In genomic region chr1:84847253-84848247, GRCh38 we compare ENCODE assay signal across 8 cellular contexts. TPM values are rescaled to one million over a fixed set of nuclear protein-coding genes. Genes with fewer than 3 reads are reported as not detected.
DNase-seq lines count a peak whose midpoint lies in the region; ATAC-seq, FAIRE-seq and TF ChIP-seq lines count a peak whose summit lies in the region.

No MANE protein-coding gene starts in this region.

- H3K36me3 ChIP-seq in trophoblast cell (ENCODE audit: control insufficient read depth in 1 of 2, insufficient read depth in 2 of 2, low read length in 2 of 2) = no peaks in the 10 kb centered on the region

- H2BK5ac ChIP-seq in trophoblast cell (ENCODE audit: low read depth, low read length, poor library complexity) = no peak overlapping the region

- H2BK120ac ChIP-seq in trophoblast cell (ENCODE audit: insufficient read depth, low read length, poor library complexity) = no peak overlapping the region

- H3K18ac ChIP-seq in trophoblast cell (ENCODE audit: low read length) = no peak overlapping the region

- no peak overlapping the region for H4K91ac ChIP-seq in trophoblast cell (ENCODE audit: low read depth, low read length)

- H3K27me3 Mint-ChIP-seq in T-cell = peaks cover 0 to 4% of the 10 kb centered on the region in 2 donors

- H3K79me1 ChIP-seq in trophoblast cell (ENCODE audit: low read length) = no peaks in the 10 kb centered on the region

- no peak overlapping the region for H3K4me3 ChIP-seq in fibroblast of the aortic adventitia (ENCODE audit: low read depth, low read length)
- no peak overlapping the region for H3K4me3 ChIP-seq in trophoblast cell (ENCODE audit: low read depth, low read length)

- POLR2A ChIA-PET in T-cell (lab: Charles Lee) = no interaction called here

- no peak overlapping the region for H3K27ac Mint-ChIP-seq in T-cell

- H4K12ac ChIP-seq in trophoblast cell (ENCODE audit: low read depth, low read length) = no peak overlapping the region

- no peak overlapping the region for H4K8ac ChIP-seq in trophoblast cell (ENCODE audit: low read depth, low read length)

- no peaks in the 10 kb centered on the region for H3K9me3 Mint-ChIP-seq in T-cell

- peak; percentile 3 to 17 for DNase-seq in stimulated activated CD4-positive, alpha-beta T cell treated with anti-CD3 and anti-CD28 coated beads, Interleukin-4, amount 100 ng/mL, for 48 hours (ENCODE audit: low read depth in 2 of 2)
- DNase-seq in stimulated activated CD4-positive, alpha-beta T cell treated with anti-CD3 and anti-CD28 coated beads, Interleukin-12 subunit alpha, Interleukin-12 subunit beta, amount 100 ng/mL, for 4 hours = no peak
- DNase-seq in NCI-H1092 treated with DMSO at 0.1 percent for 48 hours (lab: John Stamatoyannopoulos, UW) (peak; percentile 98), T-cell (peak in 8 of 34 experiments; percentile 2 to 21 (median 6)), fibroblast of the aortic adventitia (ENCODE audit: low read depth) (peak; percentile 99), trophoblast cell (peak; percentile 32 to 70), GM12892 (ENCODE audit: insufficient read length) (no peak), ecto neural progenitor cell (ENCODE audit: low spot score) (no peak)

- peak overlapping the region in 1 of 3 donors; percentile 15 for H3K4me3 Mint-ChIP-seq in T-cell

- H3K9ac ChIP-seq in trophoblast cell (ENCODE audit: low read length) = no peak overlapping the region

- no peaks in the 10 kb centered on the region for H3K36me3 Mint-ChIP-seq in T-cell

- H3K4me1 Mint-ChIP-seq in T-cell = peaks cover 22 to 31% (median 23%) of the 10 kb centered on the region in 3 donors

- H3K9me3 ChIP-seq in trophoblast cell (ENCODE audit: insufficient read depth, low read depth, low read length) = no peaks in the 10 kb centered on the region

- H3K79me2 ChIP-seq in trophoblast cell (ENCODE audit: control insufficient read depth, insufficient read depth, low read length, poor library complexity) = no peaks in the 10 kb centered on the region

- no peak overlapping the region for H2AK5ac ChIP-seq in trophoblast cell (ENCODE audit: low read length)

- CTCF ChIA-PET in T-cell (lab: Charles Lee) = no interaction called here

- WGBS in trophoblast cell (ENCODE audit: extremely low coverage, insufficient coverage, insufficient read length) = no CpG with 5 or more reads among the region's 5 CpGs

- no peak overlapping the region for H3K23ac ChIP-seq in trophoblast cell (ENCODE audit: low read length)

- H3K27me3 ChIP-seq in trophoblast cell (ENCODE audit: insufficient read depth, low read length) = no peaks in the 10 kb centered on the region

- TF ChIP-seq CTCF in fibroblast of the aortic adventitia (IDR thresholded peaks at IDR 0.05; ENCODE audit: insufficient read depth, low read length) = no peak

- no peak overlapping the region for H3K27ac ChIP-seq in trophoblast cell (ENCODE audit: low read depth, low read length)

- TF ChIP-seq POLR2A in GM12892 (IDR thresholded peaks at IDR 0.05; ENCODE audit: low read depth, low read length) = no peak

- FAIRE-seq in GM12892 (lab: Jason Lieb, UNC) = no peak

- H3K4ac ChIP-seq in trophoblast cell (ENCODE audit: low read depth, low read length) = no peak overlapping the region

- H3K4me2 ChIP-seq in trophoblast cell (ENCODE audit: low read length) = no peak overlapping the region

- H3K4me1 ChIP-seq in trophoblast cell (ENCODE audit: control insufficient read depth in 1 of 2, insufficient read depth in 2 of 2, low read length in 2 of 2) = peaks cover 0 to 3% of the 10 kb centered on the region in 2 experiments

- no peak overlapping the region for H2AFZ ChIP-seq in trophoblast cell (ENCODE audit: insufficient read depth, low read length, poor library complexity)

- H2BK12ac ChIP-seq in trophoblast cell (ENCODE audit: low read length) = no peak overlapping the region

- H3K14ac ChIP-seq in trophoblast cell (ENCODE audit: low read length) = no peak overlapping the region

- ATAC-seq in T-cell (replicated peaks in 1 of 4) = peak in 3 of 4 experiments; percentile 50 to 56 (median 53)

RNA-seq across cellular contexts. Expression of gene LPAR3, which starts 45.5 kb away (rescaled TPM):
- total RNA-seq in T-cell = 1 to 10 TPM in 3 of 5 donors, under 1 TPM in 2; 0.75 to 7.0 (median 2.9) TPM
- 1.8 and 3.6 TPM in 2 replicates for total RNA-seq in fibroblast of the aortic adventitia (ENCODE audit: low replicate concordance)
- 0.32 and 0.38 TPM in 2 replicates for polyA plus RNA-seq in trophoblast cell (2013)
- 0.08 TPM for polyA plus RNA-seq in GM12892 (2012; ENCODE audit: missing spikeins)

Comparison
In these comparisons a context has a peak if more than half of its experiments do, and no peak if none do; other contexts are left out.
1. DNase-seq: peak in stimulated activated CD4-positive, alpha-beta T cell treated with anti-CD3 and anti-CD28 coated beads, Interleukin-4, amount 100 ng/mL, for 48 hours (2 of 2), NCI-H1092 treated with DMSO at 0.1 percent for 48 hours (single experiment), fibroblast of the aortic adventitia (single experiment) and trophoblast cell (2 of 2); none in stimulated activated CD4-positive, alpha-beta T cell treated with anti-CD3 and anti-CD28 coated beads, Interleukin-12 subunit alpha, Interleukin-12 subunit beta, amount 100 ng/mL, for 4 hours (single experiment), GM12892 (single experiment) and ecto neural progenitor cell (single experiment).